ENCODE assay signal across 15 cellular contexts in genomic region chr16:81786321-81786720, GRCh38. TPM values are rescaled to one million over a fixed set of nuclear protein-coding genes. Genes with fewer than 3 reads are reported as not detected.
A peak's percentile ranks its signal among the peaks of the same experiment; 100 is the strongest.
DNase-seq lines count a peak whose midpoint lies in the region; FAIRE-seq and TF ChIP-seq lines count a peak whose summit lies in the region.
"Had no signal": no experiment of that assay in that cellular context is flagged by ENCODE, and none has a peak within 500 bp of the region (broad histone marks: within the 10 kb centered on the region; RNA-seq: fewer than 3 reads in every experiment).

No MANE protein-coding gene starts in this region.

- H3K36me3 ChIP-seq in astrocyte (ENCODE audit: insufficient read depth, low read length) (no peaks in the 10 kb centered on the region), ovary (no peaks in the 10 kb centered on the region)
- H3K36me3 ChIP-seq: sigmoid colon, tibial nerve had no signal

- H3K27ac ChIP-seq in astrocyte (ENCODE audit: low read depth, low read length) (no peak overlapping the region), ovary (no peak overlapping the region)
- H3K27ac ChIP-seq: sigmoid colon, tibial nerve had no signal

- H3K4me3 Mint-ChIP-seq in HFFc6, result no peak overlapping the region
- no peak overlapping the region for H3K4me3 Mint-ChIP-seq in astrocyte (ENCODE audit: unreplicated experiment)
- H3K4me3 Mint-ChIP-seq: brain had no signal

- no peaks in the 10 kb centered on the region for H4K20me1 ChIP-seq in astrocyte (ENCODE audit: insufficient read depth, low read length)

- H3K4me2 ChIP-seq in astrocyte (ENCODE audit: low read length), result peak overlapping the region; percentile 10

- no peaks in the 10 kb centered on the region for H3K79me2 ChIP-seq in astrocyte (ENCODE audit: insufficient read depth, low read length)

- no peaks in the 10 kb centered on the region for H3K9me3 Mint-ChIP-seq in HFFc6
- H3K9me3 Mint-ChIP-seq in astrocyte (ENCODE audit: unreplicated experiment), result peaks cover 3% of the 10 kb centered on the region

- no peak for TF ChIP-seq POLR2A in ovary (IDR thresholded peaks at IDR 0.05)

- intact Hi-C loops in ovary (cut with DNase I), result no loop called here

- H3K9me3 ChIP-seq in astrocyte (ENCODE audit: insufficient read depth, low read depth, low read length) (no peaks in the 10 kb centered on the region), ovary (no peaks in the 10 kb centered on the region)
- H3K9me3 ChIP-seq: sigmoid colon, tibial nerve had no signal

- H3K27me3 ChIP-seq in astrocyte (ENCODE audit: insufficient read depth, low read length), result peaks cover 14% of the 10 kb centered on the region
- H3K27me3 ChIP-seq in ovary, result no peaks in the 10 kb centered on the region
- H3K27me3 ChIP-seq: sigmoid colon, tibial nerve had no signal

- H3K4me1 Mint-ChIP-seq in HFFc6 (ENCODE audit: low read depth), result peaks cover 5% of the 10 kb centered on the region; the same call in 1 of the 2 replicates
- H3K4me1 Mint-ChIP-seq in astrocyte (ENCODE audit: low read depth, unreplicated experiment), result peaks cover 13% of the 10 kb centered on the region

- FAIRE-seq in astrocyte (lab: Jason Lieb, UNC), result no peak

- no peak overlapping the region for H3K9ac ChIP-seq in astrocyte (ENCODE audit: low read length)

- TF ChIP-seq CTCF in AG10803 (conservative IDR thresholded peaks at IDR 0.05; ENCODE audit: low read length), result no peak
- TF ChIP-seq CTCF in HFFc6 (IDR thresholded peaks at IDR 0.05), result no peak
- no peak for TF ChIP-seq CTCF in astrocyte (IDR thresholded peaks at IDR 0.05; ENCODE audit: insufficient read depth, low read depth, low read length)
- no peak for TF ChIP-seq CTCF in ovary (IDR thresholded peaks at IDR 0.05)

- H3K27me3 Mint-ChIP-seq in HFFc6 (ENCODE audit: insufficient read depth) (peaks cover 36% of the 10 kb centered on the region), astrocyte (ENCODE audit: low read depth, unreplicated experiment) (peaks cover 47% of the 10 kb centered on the region)

- no peak for TF ChIP-seq EP300 in ovary (IDR thresholded peaks at IDR 0.05)

- H3K4me1 ChIP-seq in astrocyte (ENCODE audit: insufficient read depth, low read length), result no peaks in the 10 kb centered on the region
- H3K4me1 ChIP-seq in ovary (ENCODE audit: insufficient read depth), result no peaks in the 10 kb centered on the region

- 42 to 56% (median 42%) methylated on average over 6 of the region's 6 CpGs for WGBS in ovary, 3 donors

- H3K4me3 ChIP-seq in AG10803 (ENCODE audit: low read length) (no peak overlapping the region), astrocyte (ENCODE audit: insufficient read depth, low read depth, low read length) (no peak overlapping the region), ovary (no peak overlapping the region)
- H3K4me3 ChIP-seq: sigmoid colon, tibial nerve had no signal

- no peaks in the 10 kb centered on the region for H3K36me3 Mint-ChIP-seq in HFFc6 (ENCODE audit: low read depth)
- H3K36me3 Mint-ChIP-seq in astrocyte (ENCODE audit: low read depth, unreplicated experiment), result peaks cover 7% of the 10 kb centered on the region
- H3K36me3 Mint-ChIP-seq: brain had no signal

- H2AFZ ChIP-seq in astrocyte (ENCODE audit: low read depth, low read length), result no peak overlapping the region

- H3K27ac Mint-ChIP-seq in HFFc6 (no peak overlapping the region), astrocyte (ENCODE audit: unreplicated experiment) (peak overlapping the region; percentile 84)

- peak; percentile 15 for DNase-seq in AG10803 (ENCODE audit: low read depth)
- DNase-seq in HFFc6, result peak; percentile 26
- peak; percentile 39 for DNase-seq in astrocyte (ENCODE audit: low read depth)
- peak; percentile 10 for DNase-seq in kidney glomerular epithelial cell (lab: John Stamatoyannopoulos, UW)
- DNase-seq in ovary, result no peak
- no peak for DNase-seq in activated CD4-positive, CD25-positive, alpha-beta regulatory T cell treated with anti-CD3 and anti-CD28 coated beads, Interleukin-2, amount 50 U/mL, for 72 hours
- no peak for DNase-seq in NCI-H510A (lab: John Stamatoyannopoulos, UW)
- DNase-seq in stimulated activated CD4-positive, alpha-beta T cell treated with anti-CD3 and anti-CD28 coated beads, Interleukin-4, amount 100 ng/mL, for 1 hour, result no peak
- DNase-seq: ACHN; activated CD4-positive, alpha-beta T cell treated with anti-CD3 and anti-CD28 coated beads for 48 hours; DND-41; NCI-H1436; sigmoid colon had no signal

RNA-seq across cellular contexts. Expression of gene PLCG2, which starts 7.2 kb away (rescaled TPM):
- under 1 TPM; 0.14 to 0.61 (median 0.27) TPM for total RNA-seq in HFFc6 (2021; fragmentation: NEBNext Ultra II Directional; extraction: Animal tissue kit (Norgen Biotek cat#: 25700))
- 3.1 and 5.3 TPM in 2 replicates for total RNA-seq in astrocyte
- 10 to 100 TPM in 1 of 7 donors, 1 to 10 TPM in 6; 3.6 to 16.4 (median 5.6) TPM for total RNA-seq in ovary
- polyA plus RNA-seq in ovary, result 10 to 100 TPM in 1 of 2 donors, 1 to 10 TPM in 1; 3.3 to 11.8 TPM

Comparison
In these comparisons a context has a peak if more than half of its experiments do, and no peak if none do; other contexts are left out.
1. DNase-seq: peak in AG10803 (single experiment), HFFc6 (single experiment), astrocyte (single experiment) and kidney glomerular epithelial cell (single experiment); none in ovary (0 of 5), activated CD4-positive, CD25-positive, alpha-beta regulatory T cell treated with anti-CD3 and anti-CD28 coated beads, Interleukin-2, amount 50 U/mL, for 72 hours (single experiment), NCI-H510A (single experiment) and stimulated activated CD4-positive, alpha-beta T cell treated with anti-CD3 and anti-CD28 coated beads, Interleukin-4, amount 100 ng/mL, for 1 hour (single experiment).